ENCODE assay signal across 27 cellular contexts in the genomic region with DNA sequence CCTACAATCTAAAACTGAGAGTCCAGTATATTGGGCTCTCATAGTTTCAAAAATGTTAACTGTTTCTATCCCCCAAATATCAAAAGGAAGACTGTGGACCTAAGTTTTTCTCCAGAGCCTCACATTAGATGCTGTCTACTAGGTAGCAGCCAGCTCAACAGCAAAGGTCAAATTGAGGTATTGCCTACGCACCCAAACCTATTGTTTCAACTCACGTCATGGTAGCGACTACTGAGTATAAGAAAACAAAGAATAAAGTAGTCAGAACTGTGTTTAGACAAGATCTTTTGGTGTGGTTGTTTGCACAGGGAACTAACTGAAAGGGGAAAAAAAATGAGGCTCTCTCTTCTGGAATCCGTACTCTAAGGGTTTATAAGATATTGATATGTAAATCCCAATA.
"Had no signal": no experiment of that assay in that cellular context is flagged by ENCODE, and none has a peak within 500 bp of the region (broad histone marks: within the 10 kb centered on the region; RNA-seq: fewer than 3 reads in every experiment).

No MANE protein-coding gene starts in this region.

- ATAC-seq: K562 had no signal

- H3K27me3 ChIP-seq: MG63 had no signal

- H3K9ac ChIP-seq: KMS-11 had no signal

- DNase-seq: Kasumi-1, MG63, NCI-H1092, NCI-H1105 treated with DMSO at 0.1 percent for 48 hours, NCI-H1417 treated with DMSO at 0.1 percent for 48 hours, NCI-H146, NCI-H1694 treated with DMSO at 0.1 percent for 48 hours, NCI-H1930, NCI-H2081, NCI-H2107, NCI-H2227 treated with DMSO at 0.1 percent for 48 hours, NCI-H446, NCI-H510A, NCI-H524 treated with DMSO at 0.1 percent for 48 hours, NCI-H69, NCI-H774, Right ventricle myocardium superior, RPMI8226, SIG-M5 had no signal

- H3K9me3 ChIP-seq: MG63, SJSA1 had no signal

- H3K36me3 ChIP-seq: MG63, SJSA1 had no signal

- H3K27ac Mint-ChIP-seq: IgD-negative memory B cell had no signal

- FAIRE-seq: HTR-8/SVneo, K562, RCC 7860 had no signal

- H3K4me2 ChIP-seq: KMS-11 had no signal

- H3K4me3 ChIP-seq: K562, MG63, SJSA1, SK-N-MC had no signal

- H3K4me3 Mint-ChIP-seq: IgD-negative memory B cell had no signal

- H3K27ac ChIP-seq: HL-60, KMS-11, SJSA1, SK-N-MC had no signal
